1 cellular context compared by ENCODE assay signal in genomic region chr17:7313028-7313889, GRCh38.
TF ChIP-seq lines count a peak whose summit lies in the region.

No MANE protein-coding gene starts in this region.

TF ChIP-seq in HepG2, 621 proteins besides CTCF, POLR2A, EP300 and RAD21 (continued from another document):
- TF ChIP-seq, protein P1, sequence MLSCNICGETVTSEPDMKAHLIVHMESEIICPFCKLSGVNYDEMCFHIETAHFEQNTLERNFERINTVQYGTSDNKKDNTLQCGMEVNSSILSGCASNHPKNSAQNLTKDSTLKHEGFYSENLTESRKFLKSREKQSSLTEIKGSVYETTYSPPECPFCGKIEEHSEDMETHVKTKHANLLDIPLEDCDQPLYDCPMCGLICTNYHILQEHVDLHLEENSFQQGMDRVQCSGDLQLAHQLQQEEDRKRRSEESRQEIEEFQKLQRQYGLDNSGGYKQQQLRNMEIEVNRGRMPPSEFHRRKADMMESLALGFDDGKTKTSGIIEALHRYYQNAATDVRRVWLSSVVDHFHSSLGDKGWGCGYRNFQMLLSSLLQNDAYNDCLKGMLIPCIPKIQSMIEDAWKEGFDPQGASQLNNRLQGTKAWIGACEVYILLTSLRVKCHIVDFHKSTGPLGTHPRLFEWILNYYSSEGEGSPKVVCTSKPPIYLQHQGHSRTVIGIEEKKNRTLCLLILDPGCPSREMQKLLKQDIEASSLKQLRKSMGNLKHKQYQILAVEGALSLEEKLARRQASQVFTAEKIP (CRISPR knock-in tag; IDR thresholded peaks at IDR 0.05; ENCODE audit: borderline replicate concordance) = no peak
- TF ChIP-seq TARDBP (CRISPR knock-in tag; IDR thresholded peaks at IDR 0.05) (no peak), SSRP1 (CRISPR knock-in tag; IDR thresholded peaks at IDR 0.05) (peak; percentile 15; the same call in 1 of the 2 replicates), ZNF83 (CRISPR knock-in tag; IDR thresholded peaks at IDR 0.05; ENCODE audit: borderline replicate concordance) (no peak)
